Comparison of ENCODE assay signal across 2 cellular contexts in the genomic region with DNA sequence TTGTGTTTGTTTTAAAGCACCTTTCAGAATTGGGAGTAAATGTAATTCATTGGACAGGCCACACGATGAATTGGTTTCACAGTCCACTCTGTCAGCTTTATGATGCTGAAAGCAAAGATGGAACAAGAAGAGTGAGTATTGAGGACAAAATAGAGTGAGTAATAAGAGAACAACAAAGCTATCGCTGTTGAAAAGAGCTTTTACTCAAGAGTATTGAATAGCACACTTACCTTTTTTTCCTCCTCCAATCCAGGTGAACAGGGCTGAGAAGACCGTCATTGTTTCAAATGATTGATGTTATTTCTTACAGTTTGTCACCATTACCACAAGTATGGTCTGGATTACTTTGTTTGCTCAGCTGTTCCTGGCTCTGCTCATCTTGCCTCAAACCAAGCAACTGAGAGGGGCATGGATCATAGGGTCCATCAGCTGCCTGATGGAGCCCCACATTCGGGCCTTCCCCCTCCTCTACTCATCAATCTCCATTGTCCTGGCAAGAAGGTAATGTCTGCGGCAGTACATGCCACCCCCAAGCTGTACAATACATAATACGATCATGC.
TF ChIP-seq lines count a peak whose summit lies in the region.

No MANE protein-coding gene starts in this region.

TF ChIP-seq in GM23338, 12 proteins besides CTCF, POLR2A, EP300 and RAD21 (continued from another document and continues in another):
- TF ChIP-seq, protein P1, sequence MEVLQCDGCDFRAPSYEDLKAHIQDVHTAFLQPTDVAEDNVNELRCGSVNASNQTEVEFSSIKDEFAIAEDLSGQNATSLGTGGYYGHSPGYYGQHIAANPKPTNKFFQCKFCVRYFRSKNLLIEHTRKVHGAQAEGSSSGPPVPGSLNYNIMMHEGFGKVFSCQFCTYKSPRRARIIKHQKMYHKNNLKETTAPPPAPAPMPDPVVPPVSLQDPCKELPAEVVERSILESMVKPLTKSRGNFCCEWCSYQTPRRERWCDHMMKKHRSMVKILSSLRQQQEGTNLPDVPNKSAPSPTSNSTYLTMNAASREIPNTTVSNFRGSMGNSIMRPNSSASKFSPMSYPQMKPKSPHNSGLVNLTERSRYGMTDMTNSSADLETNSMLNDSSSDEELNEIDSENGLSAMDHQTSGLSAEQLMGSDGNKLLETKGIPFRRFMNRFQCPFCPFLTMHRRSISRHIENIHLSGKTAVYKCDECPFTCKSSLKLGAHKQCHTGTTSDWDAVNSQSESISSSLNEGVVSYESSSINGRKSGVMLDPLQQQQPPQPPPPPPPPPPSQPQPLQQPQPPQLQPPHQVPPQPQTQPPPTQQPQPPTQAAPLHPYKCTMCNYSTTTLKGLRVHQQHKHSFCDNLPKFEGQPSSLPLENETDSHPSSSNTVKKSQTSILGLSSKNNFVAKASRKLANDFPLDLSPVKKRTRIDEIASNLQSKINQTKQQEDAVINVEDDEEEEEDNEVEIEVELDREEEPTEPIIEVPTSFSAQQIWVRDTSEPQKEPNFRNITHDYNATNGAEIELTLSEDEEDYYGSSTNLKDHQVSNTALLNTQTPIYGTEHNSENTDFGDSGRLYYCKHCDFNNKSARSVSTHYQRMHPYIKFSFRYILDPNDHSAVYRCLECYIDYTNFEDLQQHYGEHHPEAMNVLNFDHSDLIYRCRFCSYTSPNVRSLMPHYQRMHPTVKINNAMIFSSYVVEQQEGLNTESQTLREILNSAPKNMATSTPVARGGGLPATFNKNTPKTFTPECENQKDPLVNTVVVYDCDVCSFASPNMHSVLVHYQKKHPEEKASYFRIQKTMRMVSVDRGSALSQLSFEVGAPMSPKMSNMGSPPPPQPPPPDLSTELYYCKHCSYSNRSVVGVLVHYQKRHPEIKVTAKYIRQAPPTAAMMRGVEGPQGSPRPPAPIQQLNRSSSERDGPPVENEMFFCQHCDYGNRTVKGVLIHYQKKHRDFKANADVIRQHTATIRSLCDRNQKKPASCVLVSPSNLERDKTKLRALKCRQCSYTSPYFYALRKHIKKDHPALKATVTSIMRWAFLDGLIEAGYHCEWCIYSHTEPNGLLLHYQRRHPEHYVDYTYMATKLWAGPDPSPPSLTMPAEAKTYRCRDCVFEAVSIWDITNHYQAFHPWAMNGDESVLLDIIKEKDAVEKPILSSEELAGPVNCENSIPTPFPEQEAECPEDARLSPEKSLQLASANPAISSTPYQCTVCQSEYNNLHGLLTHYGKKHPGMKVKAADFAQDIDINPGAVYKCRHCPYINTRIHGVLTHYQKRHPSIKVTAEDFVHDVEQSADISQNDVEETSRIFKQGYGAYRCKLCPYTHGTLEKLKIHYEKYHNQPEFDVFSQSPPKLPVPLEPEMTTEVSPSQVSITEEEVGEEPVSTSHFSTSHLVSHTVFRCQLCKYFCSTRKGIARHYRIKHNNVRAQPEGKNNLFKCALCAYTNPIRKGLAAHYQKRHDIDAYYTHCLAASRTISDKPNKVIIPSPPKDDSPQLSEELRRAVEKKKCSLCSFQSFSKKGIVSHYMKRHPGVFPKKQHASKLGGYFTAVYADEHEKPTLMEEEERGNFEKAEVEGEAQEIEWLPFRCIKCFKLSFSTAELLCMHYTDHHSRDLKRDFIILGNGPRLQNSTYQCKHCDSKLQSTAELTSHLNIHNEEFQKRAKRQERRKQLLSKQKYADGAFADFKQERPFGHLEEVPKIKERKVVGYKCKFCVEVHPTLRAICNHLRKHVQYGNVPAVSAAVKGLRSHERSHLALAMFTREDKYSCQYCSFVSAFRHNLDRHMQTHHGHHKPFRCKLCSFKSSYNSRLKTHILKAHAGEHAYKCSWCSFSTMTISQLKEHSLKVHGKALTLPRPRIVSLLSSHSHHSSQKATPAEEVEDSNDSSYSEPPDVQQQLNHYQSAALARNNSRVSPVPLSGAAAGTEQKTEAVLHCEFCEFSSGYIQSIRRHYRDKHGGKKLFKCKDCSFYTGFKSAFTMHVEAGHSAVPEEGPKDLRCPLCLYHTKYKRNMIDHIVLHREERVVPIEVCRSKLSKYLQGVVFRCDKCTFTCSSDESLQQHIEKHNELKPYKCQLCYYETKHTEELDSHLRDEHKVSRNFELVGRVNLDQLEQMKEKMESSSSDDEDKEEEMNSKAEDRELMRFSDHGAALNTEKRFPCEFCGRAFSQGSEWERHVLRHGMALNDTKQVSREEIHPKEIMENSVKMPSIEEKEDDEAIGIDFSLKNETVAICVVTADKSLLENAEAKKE (CRISPR knock-in tag; IDR thresholded peaks at IDR 0.05): no peak
- no peak for TF ChIP-seq POLR2AphosphoS5 (IDR thresholded peaks at IDR 0.05; ENCODE audit: low read depth)
- TF ChIP-seq EZH2phosphoT487 (IDR thresholded peaks at IDR 0.05; ENCODE audit: unreplicated experiment): no peak
- TF ChIP-seq, protein P2, sequence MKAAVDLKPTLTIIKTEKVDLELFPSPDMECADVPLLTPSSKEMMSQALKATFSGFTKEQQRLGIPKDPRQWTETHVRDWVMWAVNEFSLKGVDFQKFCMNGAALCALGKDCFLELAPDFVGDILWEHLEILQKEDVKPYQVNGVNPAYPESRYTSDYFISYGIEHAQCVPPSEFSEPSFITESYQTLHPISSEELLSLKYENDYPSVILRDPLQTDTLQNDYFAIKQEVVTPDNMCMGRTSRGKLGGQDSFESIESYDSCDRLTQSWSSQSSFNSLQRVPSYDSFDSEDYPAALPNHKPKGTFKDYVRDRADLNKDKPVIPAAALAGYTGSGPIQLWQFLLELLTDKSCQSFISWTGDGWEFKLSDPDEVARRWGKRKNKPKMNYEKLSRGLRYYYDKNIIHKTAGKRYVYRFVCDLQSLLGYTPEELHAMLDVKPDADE (IDR thresholded peaks at IDR 0.05): no peak
- TF ChIP-seq, protein P3, sequence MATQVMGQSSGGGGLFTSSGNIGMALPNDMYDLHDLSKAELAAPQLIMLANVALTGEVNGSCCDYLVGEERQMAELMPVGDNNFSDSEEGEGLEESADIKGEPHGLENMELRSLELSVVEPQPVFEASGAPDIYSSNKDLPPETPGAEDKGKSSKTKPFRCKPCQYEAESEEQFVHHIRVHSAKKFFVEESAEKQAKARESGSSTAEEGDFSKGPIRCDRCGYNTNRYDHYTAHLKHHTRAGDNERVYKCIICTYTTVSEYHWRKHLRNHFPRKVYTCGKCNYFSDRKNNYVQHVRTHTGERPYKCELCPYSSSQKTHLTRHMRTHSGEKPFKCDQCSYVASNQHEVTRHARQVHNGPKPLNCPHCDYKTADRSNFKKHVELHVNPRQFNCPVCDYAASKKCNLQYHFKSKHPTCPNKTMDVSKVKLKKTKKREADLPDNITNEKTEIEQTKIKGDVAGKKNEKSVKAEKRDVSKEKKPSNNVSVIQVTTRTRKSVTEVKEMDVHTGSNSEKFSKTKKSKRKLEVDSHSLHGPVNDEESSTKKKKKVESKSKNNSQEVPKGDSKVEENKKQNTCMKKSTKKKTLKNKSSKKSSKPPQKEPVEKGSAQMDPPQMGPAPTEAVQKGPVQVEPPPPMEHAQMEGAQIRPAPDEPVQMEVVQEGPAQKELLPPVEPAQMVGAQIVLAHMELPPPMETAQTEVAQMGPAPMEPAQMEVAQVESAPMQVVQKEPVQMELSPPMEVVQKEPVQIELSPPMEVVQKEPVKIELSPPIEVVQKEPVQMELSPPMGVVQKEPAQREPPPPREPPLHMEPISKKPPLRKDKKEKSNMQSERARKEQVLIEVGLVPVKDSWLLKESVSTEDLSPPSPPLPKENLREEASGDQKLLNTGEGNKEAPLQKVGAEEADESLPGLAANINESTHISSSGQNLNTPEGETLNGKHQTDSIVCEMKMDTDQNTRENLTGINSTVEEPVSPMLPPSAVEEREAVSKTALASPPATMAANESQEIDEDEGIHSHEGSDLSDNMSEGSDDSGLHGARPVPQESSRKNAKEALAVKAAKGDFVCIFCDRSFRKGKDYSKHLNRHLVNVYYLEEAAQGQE (IDR thresholded peaks at IDR 0.05; ENCODE audit: unreplicated experiment): no peak
- TF ChIP-seq NANOG (IDR thresholded peaks at IDR 0.05; ENCODE audit: borderline replicate concordance): no peak
- no peak for TF ChIP-seq CREB1 (CRISPR knock-in tag; IDR thresholded peaks at IDR 0.05; ENCODE audit: low read depth)
- TF ChIP-seq ZNF114 (CRISPR knock-in tag; IDR thresholded peaks at IDR 0.05): no peak
- TF ChIP-seq ZNF331 (CRISPR knock-in tag; IDR thresholded peaks at IDR 0.05; ENCODE audit: low read depth): no peak

TF ChIP-seq in H1, 55 proteins besides CTCF, POLR2A, EP300 and RAD21:
- TF ChIP-seq SIN3A (conservative IDR thresholded peaks at IDR 0.05 in 1 of 2, IDR thresholded peaks at IDR 0.05 in 1 of 2; ENCODE audit: low read depth in 1 of 2, low read length in 2 of 2) (no peak), KDM4A (IDR thresholded peaks at IDR 0.05; ENCODE audit: low read depth, low read length, severe bottlenecking) (no peak), SUZ12 (IDR thresholded peaks at IDR 0.05; ENCODE audit: low read length) (no peak), HDAC2 (IDR thresholded peaks at IDR 0.05; ENCODE audit: borderline replicate concordance in 1 of 2, low read depth in 2 of 2, low read length in 2 of 2) (no peak), CTBP2 (IDR thresholded peaks at IDR 0.05; ENCODE audit: borderline replicate concordance, insufficient read depth, insufficient read length, low read length) (no peak), TAF7 (optimal IDR thresholded peaks at IDR 0.05; ENCODE audit: borderline replicate concordance, low read depth, low read length) (no peak), GABPA (IDR thresholded peaks at IDR 0.05; ENCODE audit: borderline replicate concordance, insufficient read depth, low read length) (no peak), SIX5 (IDR thresholded peaks at IDR 0.05; ENCODE audit: low read depth, low read length) (no peak), GTF2F1 (IDR thresholded peaks at IDR 0.05; ENCODE audit: borderline replicate concordance, low read depth, low read length) (no peak), CREB1 (IDR thresholded peaks at IDR 0.05) (no peak), CBX5 (IDR thresholded peaks at IDR 0.05; ENCODE audit: low read depth, low read length) (no peak), MAFK (IDR thresholded peaks at IDR 0.05; ENCODE audit: low read depth, low read length) (no peak), EZH2 (IDR thresholded peaks at IDR 0.05; ENCODE audit: low read depth, low read length, severe bottlenecking) (no peak), JUN (IDR thresholded peaks at IDR 0.05; ENCODE audit: low read depth, low read length) (no peak), RBBP5 (IDR thresholded peaks at IDR 0.05; ENCODE audit: borderline replicate concordance, low read depth, low read length) (no peak), SP4 (IDR thresholded peaks at IDR 0.05; ENCODE audit: low read length) (no peak)
- TF ChIP-seq, protein P4, sequence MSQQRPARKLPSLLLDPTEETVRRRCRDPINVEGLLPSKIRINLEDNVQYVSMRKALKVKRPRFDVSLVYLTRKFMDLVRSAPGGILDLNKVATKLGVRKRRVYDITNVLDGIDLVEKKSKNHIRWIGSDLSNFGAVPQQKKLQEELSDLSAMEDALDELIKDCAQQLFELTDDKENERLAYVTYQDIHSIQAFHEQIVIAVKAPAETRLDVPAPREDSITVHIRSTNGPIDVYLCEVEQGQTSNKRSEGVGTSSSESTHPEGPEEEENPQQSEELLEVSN (IDR thresholded peaks at IDR 0.05): no peak
- TF ChIP-seq, protein P5, sequence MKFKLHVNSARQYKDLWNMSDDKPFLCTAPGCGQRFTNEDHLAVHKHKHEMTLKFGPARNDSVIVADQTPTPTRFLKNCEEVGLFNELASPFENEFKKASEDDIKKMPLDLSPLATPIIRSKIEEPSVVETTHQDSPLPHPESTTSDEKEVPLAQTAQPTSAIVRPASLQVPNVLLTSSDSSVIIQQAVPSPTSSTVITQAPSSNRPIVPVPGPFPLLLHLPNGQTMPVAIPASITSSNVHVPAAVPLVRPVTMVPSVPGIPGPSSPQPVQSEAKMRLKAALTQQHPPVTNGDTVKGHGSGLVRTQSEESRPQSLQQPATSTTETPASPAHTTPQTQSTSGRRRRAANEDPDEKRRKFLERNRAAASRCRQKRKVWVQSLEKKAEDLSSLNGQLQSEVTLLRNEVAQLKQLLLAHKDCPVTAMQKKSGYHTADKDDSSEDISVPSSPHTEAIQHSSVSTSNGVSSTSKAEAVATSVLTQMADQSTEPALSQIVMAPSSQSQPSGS (IDR thresholded peaks at IDR 0.05; ENCODE audit: low read length): no peak
